ENCODE assay signal across 11 cellular contexts in genomic region chr14:64788706-64789105, GRCh38.
DNase-seq lines count a peak whose midpoint lies in the region; ATAC-seq, FAIRE-seq and TF ChIP-seq lines count a peak whose summit lies in the region.
"Had no signal": no experiment of that assay in that cellular context is flagged by ENCODE, and none has a peak within 500 bp of the region (broad histone marks: within the 10 kb centered on the region; RNA-seq: fewer than 3 reads in every experiment).

No MANE protein-coding gene starts in this region.

- no peak overlapping the region for H3K4me3 ChIP-seq in cardiac fibroblast (replicated peaks in 1 of 2; ENCODE audit: low read depth in 2 of 2, low read length in 2 of 2)
- H3K4me3 ChIP-seq: esophagus squamous epithelium had no signal

- DNase-seq in EH (ENCODE audit: low read depth) (peak; percentile 97), NCI-H2107 treated with DMSO at 0.1 percent for 48 hours (lab: John Stamatoyannopoulos, UW; ENCODE audit: unreplicated experiment) (peak; percentile 46), cardiac fibroblast (ENCODE audit: low read depth in 2 of 2) (peak; percentile 85 to 93), middle frontal gyrus (ENCODE audit: extremely low spot score, low spot score) (peak; percentile 13), islet precursor cell (no peak), GM12891 (ENCODE audit: insufficient read length, low spot score) (no peak), left ventricle myocardium superior (no peak)
- DNase-seq: esophagus squamous epithelium; NCI-H510A treated with DMSO at 0.1 percent for 48 hours; stimulated activated CD4-positive, alpha-beta T cell treated with anti-CD3 and anti-CD28 coated beads, Interleukin-12 subunit alpha, Interleukin-12 subunit beta, amount 100 ng/mL, for 4 hours had no signal

- TF ChIP-seq CTCF in cardiac fibroblast (IDR thresholded peaks at IDR 0.05; ENCODE audit: low read depth, low read length): no peak

- ATAC-seq in HG03571 (IDR thresholded peaks at IDR 0.05; ENCODE audit: unreplicated experiment) (no peak), left ventricle myocardium superior (no peak)

- FAIRE-seq in GM12891 (lab: Jason Lieb, UNC): no peak

- no peak for TF ChIP-seq POLR2A in GM12891 (IDR thresholded peaks at IDR 0.05; ENCODE audit: low read depth, low read length)

- intact Hi-C loops in left ventricle myocardium superior (cut with micrococcal nuclease): no loop called here

TF ChIP-seq in GM12891, 5 proteins besides CTCF, POLR2A, EP300 and RAD21:
- TF ChIP-seq SPI1 (IDR thresholded peaks at IDR 0.05; ENCODE audit: low read depth, low read length) (no peak), PAX5 (IDR thresholded peaks at IDR 0.05; ENCODE audit: insufficient read depth, low read length, severe bottlenecking) (no peak), TAF1 (IDR thresholded peaks at IDR 0.05; ENCODE audit: low read depth, low read length) (no peak), POLR2AphosphoS5 (IDR thresholded peaks at IDR 0.05; ENCODE audit: low read depth, low read length) (no peak), POU2F2 (IDR thresholded peaks at IDR 0.05; ENCODE audit: low read depth, low read length) (no peak)

Comparison
In these comparisons a context has a peak if more than half of its experiments do, and no peak if none do; other contexts are left out.
1. DNase-seq: peak in EH (single experiment), NCI-H2107 treated with DMSO at 0.1 percent for 48 hours (single experiment), cardiac fibroblast (2 of 2) and middle frontal gyrus (single experiment); none in islet precursor cell (single experiment), GM12891 (single experiment) and left ventricle myocardium superior (single experiment).